In genomic region chr3:65984975-65985374, GRCh38 we compare ENCODE assay signal across 19 cellular contexts. TPM values are rescaled to one million over a fixed set of nuclear protein-coding genes. Genes with fewer than 3 reads are reported as not detected.
A peak's percentile ranks its signal among the peaks of the same experiment; 100 is the strongest.
DNase-seq lines count a peak whose midpoint lies in the region; ATAC-seq and TF ChIP-seq lines count a peak whose summit lies in the region.
"Had no signal": no experiment of that assay in that cellular context is flagged by ENCODE, and none has a peak within 500 bp of the region (broad histone marks: within the 10 kb centered on the region; RNA-seq: fewer than 3 reads in every experiment).

No MANE protein-coding gene starts in this region.

- peak overlapping the region; percentile 49 for H3K27ac ChIP-seq in left ventricle myocardium inferior (replicated peaks)
- H3K27ac ChIP-seq: BLaER1 had no signal

- H3K4me1 ChIP-seq in left ventricle myocardium inferior: peaks cover 66% of the 10 kb centered on the region
- H3K4me1 ChIP-seq: BE2C had no signal

- H3K27me3 Mint-ChIP-seq in progenitor cell of endocrine pancreas: no peaks in the 10 kb centered on the region

- ATAC-seq in Right ventricle myocardium superior (ENCODE audit: poor library complexity) (peak; percentile 12), left cardiac atrium (no peak), left ventricle myocardium superior (peak; percentile 68), GM21786 (IDR thresholded peaks at IDR 0.05; ENCODE audit: unreplicated experiment) (no peak), HG03097 (IDR thresholded peaks at IDR 0.05; ENCODE audit: low FRiP score, unreplicated experiment) (no peak)
- ATAC-seq: CD8-positive, alpha-beta T cell had no signal

- TF ChIP-seq CTCF in left ventricle myocardium inferior (IDR thresholded peaks at IDR 0.05; ENCODE audit: borderline replicate concordance) (no peak), progenitor cell of endocrine pancreas (IDR thresholded peaks at IDR 0.05; ENCODE audit: unreplicated experiment) (no peak)

- DNase-seq in Right ventricle myocardium superior (no peak), left cardiac atrium (no peak), left ventricle myocardium inferior (no peak), cardiac septum (ENCODE audit: low spot score) (no peak), left ventricle myocardium superior (no peak), progenitor cell of endocrine pancreas (ENCODE audit: low spot score, unreplicated experiment) (no peak)
- DNase-seq: 8988T; ACHN; BE2C; C1 segment of cervical spinal cord; Caco-2; Calu3; CD4-positive, alpha-beta T cell; CD8-positive, alpha-beta T cell; DMS79 treated with DMSO at 0.1 percent for 48 hours; GF-D8 had no signal

- peaks cover 7% of the 10 kb centered on the region for H3K36me3 Mint-ChIP-seq in progenitor cell of endocrine pancreas (ENCODE audit: insufficient read depth)
- H3K36me3 Mint-ChIP-seq: CD8-positive, alpha-beta T cell had no signal

- no peaks in the 10 kb centered on the region for H3K9me3 Mint-ChIP-seq in progenitor cell of endocrine pancreas (ENCODE audit: low read depth)
- H3K9me3 Mint-ChIP-seq: CD4-positive, alpha-beta T cell; CD8-positive, alpha-beta T cell had no signal

- no peaks in the 10 kb centered on the region for H3K27me3 ChIP-seq in left ventricle myocardium inferior (ENCODE audit: low read depth)
- H3K27me3 ChIP-seq: BE2C, BLaER1 had no signal

- H3K9me3 ChIP-seq in left ventricle myocardium inferior (replicated peaks): no peaks in the 10 kb centered on the region
- H3K9me3 ChIP-seq: BE2C, BLaER1, Caco-2 had no signal

- H3K4me3 ChIP-seq in left ventricle myocardium inferior: no peak overlapping the region
- H3K4me3 ChIP-seq: BLaER1 had no signal

- H3K36me3 ChIP-seq in left ventricle myocardium inferior: no peaks in the 10 kb centered on the region
- H3K36me3 ChIP-seq: BE2C had no signal

- H3K4me1 Mint-ChIP-seq in progenitor cell of endocrine pancreas (ENCODE audit: low read depth): peaks cover 17% of the 10 kb centered on the region

- H3K27ac Mint-ChIP-seq in progenitor cell of endocrine pancreas: peak overlapping the region; percentile 38
- H3K27ac Mint-ChIP-seq: CD4-positive, alpha-beta T cell; CD8-positive, alpha-beta T cell had no signal

- intact Hi-C loops in Right ventricle myocardium superior (cut with DNase I) (no loop called here), left cardiac atrium (cut with DNase I) (no loop called here), left ventricle myocardium inferior (cut with micrococcal nuclease) (no loop called here), cardiac septum (cut with DNase I) (no loop called here), left ventricle myocardium superior (cut with micrococcal nuclease) (no loop called here)

- H3K4me3 Mint-ChIP-seq in progenitor cell of endocrine pancreas (ENCODE audit: low read depth): no peak overlapping the region
- H3K4me3 Mint-ChIP-seq: CD4-positive, alpha-beta T cell; CD8-positive, alpha-beta T cell had no signal

RNA-seq across cellular contexts. Expression of gene MAGI1, which starts 53.7 kb away (rescaled TPM):
- total RNA-seq in Right ventricle myocardium superior: 34.1 TPM
- total RNA-seq in left cardiac atrium: 10 to 100 TPM; 27.7 to 30.0 TPM
- total RNA-seq in left ventricle myocardium inferior: 36.6 TPM
- 69.4 TPM for total RNA-seq in cardiac septum
- total RNA-seq in left ventricle myocardium superior: 37.5 TPM
- total RNA-seq in progenitor cell of endocrine pancreas: 142 and 150 TPM in 2 replicates
- total RNA-seq: CD4-positive, alpha-beta T cell; CD8-positive, alpha-beta T cell had no signal

Comparison
In these comparisons a context has a peak if more than half of its experiments do, and no peak if none do; other contexts are left out.
1. ATAC-seq: peak in Right ventricle myocardium superior (single experiment) and left ventricle myocardium superior (single experiment); none in left cardiac atrium (0 of 2), GM21786 (single experiment) and HG03097 (single experiment).